ENCODE assay signal across 12 cellular contexts in genomic region chr4:71550220-71551190, GRCh38.
DNase-seq lines count a peak whose midpoint lies in the region; ATAC-seq and TF ChIP-seq lines count a peak whose summit lies in the region.
"Had no signal": no experiment of that assay in that cellular context is flagged by ENCODE, and none has a peak within 500 bp of the region (broad histone marks: within the 10 kb centered on the region; RNA-seq: fewer than 3 reads in every experiment).

No MANE protein-coding gene starts in this region.

- TF ChIP-seq CTCF in colonic mucosa (IDR thresholded peaks at IDR 0.05): no peak
- TF ChIP-seq CTCF in vagina (IDR thresholded peaks at IDR 0.05): no peak

- no peak overlapping the region for H3K18ac ChIP-seq in mesendoderm (ENCODE audit: low read length)

- H3K79me1 ChIP-seq in mesendoderm (ENCODE audit: low read length): no peaks in the 10 kb centered on the region

- WGBS in mesendoderm (ENCODE audit: extremely low coverage, insufficient coverage, low lambda C conversion rate): no CpG with 5 or more reads among the region's 7 CpGs

- H3K23ac ChIP-seq in mesendoderm (ENCODE audit: low read length): no peak overlapping the region

- H3K27ac ChIP-seq in colonic mucosa (peak overlapping the region; percentile 60), mesendoderm (ENCODE audit: low read depth, low read length) (no peak overlapping the region), vagina (no peak overlapping the region)

- H3K4me3 ChIP-seq in colonic mucosa (no peak overlapping the region), mesendoderm (ENCODE audit: low read length) (no peak overlapping the region), vagina (no peak overlapping the region)

- intact Hi-C loops in colonic mucosa (cut with DNase I): no loop called here
- intact Hi-C loops in vagina (cut with DNase I): no loop called here

- no peaks in the 10 kb centered on the region for H3K79me2 ChIP-seq in mesendoderm (ENCODE audit: control insufficient read depth, insufficient read depth, low read length)

- no peak overlapping the region for H2BK15ac ChIP-seq in mesendoderm (replicated peaks; ENCODE audit: low read depth)

- no peak overlapping the region for H2AK5ac ChIP-seq in mesendoderm (ENCODE audit: low read length)

- TF ChIP-seq POLR2A in vagina (IDR thresholded peaks at IDR 0.05): no peak

- no peaks in the 10 kb centered on the region for H3K27me3 ChIP-seq in colonic mucosa
- H3K27me3 ChIP-seq in mesendoderm (ENCODE audit: insufficient read depth, low read length, poor library complexity): no peaks in the 10 kb centered on the region
- H3K27me3 ChIP-seq in vagina: no peaks in the 10 kb centered on the region

- no peak for ATAC-seq in GM18517 (IDR thresholded peaks at IDR 0.05; ENCODE audit: unreplicated experiment)
- ATAC-seq: CD8-positive, alpha-beta T cell had no signal

- H4K5ac ChIP-seq in mesendoderm (ENCODE audit: low read length): no peak overlapping the region

- H2BK120ac ChIP-seq in mesendoderm (ENCODE audit: low read depth, low read length): no peak overlapping the region

- H3K56ac ChIP-seq in mesendoderm (ENCODE audit: low read length): no peak overlapping the region

- H2BK5ac ChIP-seq in mesendoderm (ENCODE audit: low read length): no peak overlapping the region

- H4K8ac ChIP-seq in mesendoderm (ENCODE audit: low read depth, low read length): no peak overlapping the region

- no peak overlapping the region for H3K4me2 ChIP-seq in mesendoderm (ENCODE audit: low read length)

- H3K4me1 ChIP-seq in colonic mucosa (peaks cover 12% of the 10 kb centered on the region), mesendoderm (ENCODE audit: control insufficient read depth, low read depth, low read length) (no peaks in the 10 kb centered on the region), vagina (no peaks in the 10 kb centered on the region)

- no peaks in the 10 kb centered on the region for H3K36me3 ChIP-seq in colonic mucosa
- no peaks in the 10 kb centered on the region for H3K36me3 ChIP-seq in mesendoderm (ENCODE audit: control insufficient read depth, insufficient read depth, low read length)
- H3K36me3 ChIP-seq in vagina: no peaks in the 10 kb centered on the region

- H3K9ac ChIP-seq in colonic mucosa (ENCODE audit: low read depth in 2 of 2, low read length in 2 of 2) (peak overlapping the region in 1 of 2 donors; percentile 48), mesendoderm (ENCODE audit: low read length) (no peak overlapping the region)

- no peak overlapping the region for H3K4ac ChIP-seq in mesendoderm (ENCODE audit: low read depth, low read length)

- peak; percentile 7 for DNase-seq in AG20443 (ENCODE audit: low spot score)
- DNase-seq in HS-27A (ENCODE audit: low read depth): peak; percentile 29
- peak; percentile 35 for DNase-seq in colonic mucosa
- peak; percentile 41 for DNase-seq in mesendoderm
- no peak for DNase-seq in stimulated activated CD4-positive, alpha-beta T cell treated with anti-CD3 and anti-CD28 coated beads, Interleukin-1b, Interleukin-23, amount 100 ng/mL, for 48 hours
- DNase-seq in vagina (ENCODE audit: extremely low spot score in 2 of 2): no peak
- DNase-seq in NCI-H2029 (lab: John Stamatoyannopoulos, UW): no peak
- DNase-seq: activated T-cell treated with anti-CD3 and anti-CD28 coated beads, Interleukin-2, amount 50 U/mL, for 48 hours; CD8-positive, alpha-beta T cell; mammary epithelial cell; NCI-H524 treated with DMSO at 0.1 percent for 48 hours had no signal

- no peaks in the 10 kb centered on the region for H3K9me3 ChIP-seq in colonic mucosa
- no peaks in the 10 kb centered on the region for H3K9me3 ChIP-seq in vagina

Comparison
In these comparisons a context has a peak if more than half of its experiments do, and no peak if none do; other contexts are left out.
1. DNase-seq: peak in AG20443 (single experiment), HS-27A (single experiment), colonic mucosa (single experiment) and mesendoderm (single experiment); none in stimulated activated CD4-positive, alpha-beta T cell treated with anti-CD3 and anti-CD28 coated beads, Interleukin-1b, Interleukin-23, amount 100 ng/mL, for 48 hours (single experiment), vagina (0 of 2) and NCI-H2029 (single experiment).